In genomic region chr7:102021841-102022618, GRCh38 we compare ENCODE assay signal across 30 cellular contexts.
DNase-seq lines count a peak whose midpoint lies in the region; ATAC-seq, FAIRE-seq and TF ChIP-seq lines count a peak whose summit lies in the region.
"Had no signal": no experiment of that assay in that cellular context is flagged by ENCODE, and none has a peak within 500 bp of the region (broad histone marks: within the 10 kb centered on the region; RNA-seq: fewer than 3 reads in every experiment).

No MANE protein-coding gene starts in this region.

- H3K4me3 ChIP-seq in GM23338 (no peak overlapping the region), K562 (no peak overlapping the region), lower lobe of right lung (no peak overlapping the region), smooth muscle cell (no peak overlapping the region)
- H3K4me3 ChIP-seq: A549, GM12878, SJCRH30 had no signal

- FAIRE-seq in K562 (lab: Jason Lieb, UNC): peak; percentile 35
- FAIRE-seq: A549, GM12878, H54, HTR-8/SVneo had no signal

- no peaks in the 10 kb centered on the region; the same call in 1 of the 2 replicates for H3K36me3 ChIP-seq in GM23338 (ENCODE audit: insufficient read depth)
- H3K36me3 ChIP-seq in K562 (ENCODE audit: control insufficient read depth, insufficient read depth, low read length): peaks cover 6% of the 10 kb centered on the region; the same call in 2 of the 3 replicates
- H3K36me3 ChIP-seq in lower lobe of right lung: peaks cover 4% of the 10 kb centered on the region
- no peaks in the 10 kb centered on the region for H3K36me3 ChIP-seq in smooth muscle cell (ENCODE audit: low read depth)
- H3K36me3 ChIP-seq: SJCRH30 had no signal

- no peak for TF ChIP-seq EP300 in K562 (IDR thresholded peaks at IDR 0.05; ENCODE audit: low read length)

- H3K9ac ChIP-seq in K562 (ENCODE audit: insufficient read depth in 1 of 2, low read depth in 2 of 2, low read length in 2 of 2) (no peak overlapping the region), smooth muscle cell (ENCODE audit: low read depth) (no peak overlapping the region)

- H3K4me2 ChIP-seq in GM23338: no peak overlapping the region
- H3K4me2 ChIP-seq in K562 (ENCODE audit: insufficient read depth, low read length): no peak overlapping the region
- no peak overlapping the region for H3K4me2 ChIP-seq in smooth muscle cell
- H3K4me2 ChIP-seq: A549 had no signal

- WGBS in K562 (ENCODE audit: insufficient coverage, low coverage, missing lambda C conversion rate): 90% methylated on average over 24 of the region's 24 CpGs
- WGBS in smooth muscle cell (ENCODE audit: low lambda C conversion rate): 73% methylated on average over 24 of the region's 24 CpGs

- no peaks in the 10 kb centered on the region for H4K20me1 ChIP-seq in GM23338 (replicated peaks; ENCODE audit: insufficient read depth)
- no peaks in the 10 kb centered on the region; the same call in 1 of the 2 replicates for H4K20me1 ChIP-seq in K562 (replicated peaks; ENCODE audit: control insufficient read depth, insufficient read depth, low read length)
- H4K20me1 ChIP-seq in smooth muscle cell (ENCODE audit: low read depth): peaks cover 89% of the 10 kb centered on the region

- H3K27ac ChIP-seq in GM23338 (ENCODE audit: low read depth): no peak overlapping the region
- H3K27ac ChIP-seq in K562 (ENCODE audit: extremely low read depth, low read depth, low read length): no peak overlapping the region
- no peak overlapping the region for H3K27ac ChIP-seq in lower lobe of right lung
- H3K27ac ChIP-seq in smooth muscle cell (ENCODE audit: low read depth): peak overlapping the region; percentile 49
- H3K27ac ChIP-seq: SJCRH30 had no signal

- no peak for TF ChIP-seq POLR2A in K562 (conservative IDR thresholded peaks at IDR 0.05)

- H3K4me1 ChIP-seq in GM23338 (ENCODE audit: insufficient read depth) (no peaks in the 10 kb centered on the region), K562 (replicated peaks in 1 of 2; ENCODE audit: control insufficient read depth in 2 of 2, insufficient read depth in 2 of 2, low read length in 2 of 2) (peaks cover 0 to 4% of the 10 kb centered on the region in 2 experiments; a peak in 2 of 5 replicates), lower lobe of right lung (no peaks in the 10 kb centered on the region), smooth muscle cell (ENCODE audit: low read depth) (no peaks in the 10 kb centered on the region)
- H3K4me1 ChIP-seq: SJCRH30 had no signal

- H3K4me3 Mint-ChIP-seq in GM23338: no peak overlapping the region
- H3K4me3 Mint-ChIP-seq: CD4-positive, alpha-beta memory T cell had no signal

- peaks cover 45% of the 10 kb centered on the region for H3K79me2 ChIP-seq in GM23338 (replicated peaks; ENCODE audit: insufficient read depth)
- no peaks in the 10 kb centered on the region; the same call in 2 of the 3 replicates for H3K79me2 ChIP-seq in K562 (ENCODE audit: control insufficient read depth, insufficient read depth, low read length)
- H3K79me2 ChIP-seq in smooth muscle cell (ENCODE audit: low read depth): peaks cover 53% of the 10 kb centered on the region

- CTCF ChIA-PET in K562 (lab: Yijun Ruan, JAX; ENCODE audit: low intra/inter-chr PET ratio): no interaction called here

- TF ChIP-seq CTCF in GM23338 (conservative IDR thresholded peaks at IDR 0.05; ENCODE audit: low read depth in 2 of 2) (no peak), K562 (IDR thresholded peaks at IDR 0.05 in 2 of 3, conservative IDR thresholded peaks at IDR 0.05 in 1 of 3; ENCODE audit: insufficient read depth in 2 of 3, low read depth in 1 of 3, low read length in 3 of 3) (no peak), lower lobe of right lung (IDR thresholded peaks at IDR 0.05) (no peak), smooth muscle cell (IDR thresholded peaks at IDR 0.05; ENCODE audit: borderline replicate concordance, insufficient read depth, poor library complexity, severe bottlenecking) (no peak)

- DNase-seq in GM23338 (ENCODE audit: low spot score) (no peak), K562 (ENCODE audit: extremely low read depth in 1 of 4, low spot score in 3 of 4) (no peak), lower lobe of right lung (peak; percentile 3), smooth muscle cell (lab: John Stamatoyannopoulos, UW; ENCODE audit: unreplicated experiment) (no peak), germinal center (ENCODE audit: low spot score) (no peak)
- no peak for DNase-seq in activated CD4-positive, CD25-positive, alpha-beta regulatory T cell (lab: John Stamatoyannopoulos, UW)
- DNase-seq: AML-193; C1 segment of cervical spinal cord; CD4-positive, alpha-beta memory T cell; COR-L47; EL; GDM1; KBM-7; MV-4-11; NCI-H1105; NCI-H1436 treated with DMSO at 0.1 percent for 48 hours; NCI-H187 treated with DMSO at 0.1 percent for 48 hours; NCI-H2107; NCI-H446 treated with DMSO at 0.1 percent for 48 hours; NCI-H526; NCI-H82; NK-92 treated with Interleukin-12 subunit alpha and Interleukin-12 subunit beta, amount 100 ng/mL, for 24 hours; PC-3; SJCRH30 had no signal

- intact Hi-C loops in K562 (cut with micrococcal nuclease) (no loop called here), lower lobe of right lung (cut with DNase I) (no loop called here)

- no TSS peak for BruUV-seq in K562 (replicated peaks; lab: Mats Ljungman, UMichigan)

- TF ChIP-seq RAD21 in K562 (CRISPR knock-in tag; conservative IDR thresholded peaks at IDR 0.05 in 1 of 2, IDR thresholded peaks at IDR 0.05 in 1 of 2): no peak

- H3F3A ChIP-seq in GM23338 (replicated peaks; ENCODE audit: low read depth) (no peaks in the 10 kb centered on the region), smooth muscle cell (ENCODE audit: low read depth) (peaks cover 4% of the 10 kb centered on the region)

- H3K27me3 Mint-ChIP-seq in GM23338 (ENCODE audit: insufficient read depth, low read depth, poor library complexity): peaks cover 2% of the 10 kb centered on the region
- H3K27me3 Mint-ChIP-seq: CD4-positive, alpha-beta memory T cell had no signal

- peaks cover 6% of the 10 kb centered on the region; the same call in 1 of the 3 replicates for H3K36me3 Mint-ChIP-seq in GM23338 (ENCODE audit: low read depth)
- H3K36me3 Mint-ChIP-seq: CD4-positive, alpha-beta memory T cell had no signal

- H3K27ac Mint-ChIP-seq in GM23338: peak overlapping the region; percentile 84

- peaks cover 7% of the 10 kb centered on the region; the same call in 2 of the 3 replicates for H3K4me1 Mint-ChIP-seq in GM23338

- no peaks in the 10 kb centered on the region for H3K9me3 Mint-ChIP-seq in GM23338
- H3K9me3 Mint-ChIP-seq: CD4-positive, alpha-beta memory T cell had no signal

- H3K9me1 ChIP-seq in K562 (ENCODE audit: control insufficient read depth, insufficient read depth, low read length): no peaks in the 10 kb centered on the region

- H3K9me2 ChIP-seq in GM23338 (ENCODE audit: insufficient read depth): no peaks in the 10 kb centered on the region

- H3K27me3 ChIP-seq in GM23338 (ENCODE audit: insufficient read depth) (no peaks in the 10 kb centered on the region), K562 (ENCODE audit: control insufficient read depth in 2 of 2, insufficient read depth in 2 of 2, low read length in 2 of 2) (no peaks in the 10 kb centered on the region), lower lobe of right lung (ENCODE audit: low read depth) (no peaks in the 10 kb centered on the region), smooth muscle cell (ENCODE audit: low read depth) (no peaks in the 10 kb centered on the region)
- H3K27me3 ChIP-seq: SJCRH30 had no signal

- no peak for ATAC-seq in GM23338
- ATAC-seq in K562: no peak
- no peak for ATAC-seq in lower lobe of right lung
- ATAC-seq in HG02571 (IDR thresholded peaks at IDR 0.05; ENCODE audit: unreplicated experiment): no peak
- ATAC-seq: A549, GM12878, PC-3, SK-N-SH treated with all-trans-retinoic acid at 6 μM for 48 hours had no signal

- POLR2A ChIA-PET in K562 (lab: Yijun Ruan, JAX): no interaction called here

- in situ Hi-C loops in K562 (cut with MboI): no loop called here

- H2AFZ ChIP-seq in GM23338 (no peak overlapping the region), K562 (ENCODE audit: low read depth, low read length) (no peak overlapping the region), smooth muscle cell (ENCODE audit: low read depth) (no peak overlapping the region)

- H3K9me3 ChIP-seq in K562 (replicated peaks; ENCODE audit: control insufficient read depth, insufficient read depth, low read depth, low read length) (no peaks in the 10 kb centered on the region), lower lobe of right lung (no peaks in the 10 kb centered on the region), smooth muscle cell (replicated peaks; ENCODE audit: low read depth) (no peaks in the 10 kb centered on the region)
- H3K9me3 ChIP-seq: A549, SJCRH30 had no signal

TF ChIP-seq in GM23338, 12 proteins besides CTCF, POLR2A, EP300 and RAD21 (continues in another document):
- TF ChIP-seq EZH2 (IDR thresholded peaks at IDR 0.05; ENCODE audit: low read depth, unreplicated experiment) (no peak), ZNF114 (CRISPR knock-in tag; IDR thresholded peaks at IDR 0.05) (no peak), POLR2AphosphoS5 (IDR thresholded peaks at IDR 0.05; ENCODE audit: low read depth) (no peak), NANOG (IDR thresholded peaks at IDR 0.05; ENCODE audit: borderline replicate concordance) (no peak), CREB1 (CRISPR knock-in tag; IDR thresholded peaks at IDR 0.05; ENCODE audit: low read depth) (no peak)

TF ChIP-seq in K562, 482 proteins besides CTCF, POLR2A, EP300 and RAD21:
- no peak for TF ChIP-seq ZNF518B (CRISPR knock-in tag; IDR thresholded peaks at IDR 0.05)
